13 cellular contexts compared by ENCODE assay signal in genomic region chr3:46829699-46830208, GRCh38. TPM values are rescaled to one million over a fixed set of nuclear protein-coding genes. Genes with fewer than 3 reads are reported as not detected.
DNase-seq lines count a peak whose midpoint lies in the region; ATAC-seq and TF ChIP-seq lines count a peak whose summit lies in the region.
"Had no signal": no experiment of that assay in that cellular context is flagged by ENCODE, and none has a peak within 500 bp of the region (broad histone marks: within the 10 kb centered on the region; RNA-seq: fewer than 3 reads in every experiment).

No MANE protein-coding gene starts in this region.

- H4K8ac ChIP-seq in mesendoderm (ENCODE audit: low read depth, low read length) = no peak overlapping the region

- no peak overlapping the region for H4K5ac ChIP-seq in mesendoderm (ENCODE audit: low read length)

- H3K27me3 Mint-ChIP-seq in CD14-positive monocyte (ENCODE audit: low read depth in 3 of 3) = peaks cover 0 to 7% (median 0%) of the 10 kb centered on the region in 3 donors

- H3K18ac ChIP-seq in mesendoderm (ENCODE audit: low read length) = no peak overlapping the region

- H3K79me1 ChIP-seq in mesendoderm (ENCODE audit: low read length) = no peaks in the 10 kb centered on the region

- no peak for TF ChIP-seq EP300 in tibial nerve (IDR thresholded peaks at IDR 0.05)

- TF ChIP-seq CTCF in CD14-positive monocyte (IDR thresholded peaks at IDR 0.05) = no peak
- no peak for TF ChIP-seq CTCF in tibial nerve (IDR thresholded peaks at IDR 0.05)

- ATAC-seq in GM18502 (IDR thresholded peaks at IDR 0.05; ENCODE audit: poor library complexity, unreplicated experiment) (peak; percentile 83), GM21390 (IDR thresholded peaks at IDR 0.05; ENCODE audit: unreplicated experiment) (peak; percentile 93), HG03460 (IDR thresholded peaks at IDR 0.05; ENCODE audit: unreplicated experiment) (peak; percentile 79)

- H3K9ac ChIP-seq in mesendoderm (ENCODE audit: low read length) = no peak overlapping the region

- no peaks in the 10 kb centered on the region for H3K79me2 ChIP-seq in mesendoderm (ENCODE audit: control insufficient read depth, insufficient read depth, low read length)

- no peak for TF ChIP-seq POLR2A in tibial nerve (IDR thresholded peaks at IDR 0.05)

- no peak overlapping the region for H3K4me2 ChIP-seq in mesendoderm (ENCODE audit: low read length)

- H2BK5ac ChIP-seq in mesendoderm (ENCODE audit: low read length) = no peak overlapping the region

- H2AK5ac ChIP-seq in mesendoderm (ENCODE audit: low read length) = no peak overlapping the region

- H3K4me3 Mint-ChIP-seq in CD14-positive monocyte = no peak overlapping the region

- H3K9me3 Mint-ChIP-seq in CD14-positive monocyte = peaks cover 0 to 5% (median 0%) of the 10 kb centered on the region in 7 donors

- no peak overlapping the region for H2BK120ac ChIP-seq in mesendoderm (ENCODE audit: low read depth, low read length)

- H3K27me3 ChIP-seq in mesendoderm (ENCODE audit: insufficient read depth, low read length, poor library complexity) (no peaks in the 10 kb centered on the region), tibial nerve (no peaks in the 10 kb centered on the region)
- H3K27me3 ChIP-seq: right atrium auricular region, tibial artery had no signal

- peaks cover 13% of the 10 kb centered on the region for H3K4me1 ChIP-seq in mesendoderm (ENCODE audit: control insufficient read depth, low read depth, low read length)
- no peaks in the 10 kb centered on the region for H3K4me1 ChIP-seq in tibial nerve
- H3K4me1 ChIP-seq: right atrium auricular region, tibial artery had no signal

- no peak overlapping the region for H3K4ac ChIP-seq in mesendoderm (ENCODE audit: low read depth, low read length)

- H2BK15ac ChIP-seq in mesendoderm (replicated peaks; ENCODE audit: low read depth) = no peak overlapping the region

- H3K23ac ChIP-seq in mesendoderm (ENCODE audit: low read length) = no peak overlapping the region

- H3K27ac ChIP-seq in mesendoderm (ENCODE audit: low read depth, low read length) (peak overlapping the region; percentile 32), tibial nerve (no peak overlapping the region)
- H3K27ac ChIP-seq: epithelial cell of prostate, right atrium auricular region, tibial artery had no signal

- H3K4me1 Mint-ChIP-seq in CD14-positive monocyte = no peaks in the 10 kb centered on the region

- WGBS in mesendoderm (ENCODE audit: extremely low coverage, insufficient coverage, low lambda C conversion rate) = no CpG with 5 or more reads among the region's 4 CpGs
- 57 to 67% methylated on average over 4 of the region's 4 CpGs for WGBS in tibial nerve, 2 donors

- H3K9me3 ChIP-seq in tibial nerve = no peaks in the 10 kb centered on the region
- H3K9me3 ChIP-seq: right atrium auricular region, tibial artery had no signal

- intact Hi-C loops in CD14-positive monocyte (cut with micrococcal nuclease) = no loop called here

- H3K56ac ChIP-seq in mesendoderm (ENCODE audit: low read length) = no peak overlapping the region

- DNase-seq in mesendoderm (peak; percentile 91), Kasumi-1 (lab: John Stamatoyannopoulos, UW) (no peak), CD14-positive monocyte (ENCODE audit: low spot score) (no peak), NAMALWA (ENCODE audit: low spot score) (no peak), tibial nerve (ENCODE audit: low spot score in 2 of 2) (no peak)
- DNase-seq: Calu3, tibial artery had no signal

- H3K4me3 ChIP-seq in mesendoderm (ENCODE audit: low read length) (no peak overlapping the region), tibial nerve (no peak overlapping the region)
- H3K4me3 ChIP-seq: right atrium auricular region, tibial artery had no signal

- no peaks in the 10 kb centered on the region for H3K36me3 Mint-ChIP-seq in CD14-positive monocyte

- no peaks in the 10 kb centered on the region for H3K36me3 ChIP-seq in mesendoderm (ENCODE audit: control insufficient read depth, insufficient read depth, low read length)
- H3K36me3 ChIP-seq in tibial nerve = no peaks in the 10 kb centered on the region
- H3K36me3 ChIP-seq: right atrium auricular region, tibial artery had no signal

- no peak overlapping the region for H3K27ac Mint-ChIP-seq in CD14-positive monocyte

RNA-seq across cellular contexts. Expression of gene MYL3, which starts 33.5 kb away (rescaled TPM):
- polyA plus RNA-seq in mesendoderm (2013, experiment 1 of 2) = 0.24 TPM
- 0.11 TPM for polyA plus RNA-seq in mesendoderm (2013, experiment 2 of 2)
- not detected for polyA plus RNA-seq in CD14-positive monocyte
- total RNA-seq in tibial nerve = 10 to 100 TPM in 1 of 4 donors, 1 to 10 TPM in 3; 5.4 to 17.1 (median 8.6) TPM
- total RNA-seq: Calu3, H4 had no signal

RNA-seq across cellular contexts. Expression of gene PTH1R, which starts 47.8 kb away (rescaled TPM):
- polyA plus RNA-seq in mesendoderm (2013, experiment 1 of 2) = 4.0 TPM
- 4.5 TPM for polyA plus RNA-seq in mesendoderm (2013, experiment 2 of 2)
- not detected for polyA plus RNA-seq in CD14-positive monocyte
- total RNA-seq in tibial nerve = 10 to 100 TPM in 3 of 4 donors, 1 to 10 TPM in 1; 8.1 to 14.3 (median 13.6) TPM
- total RNA-seq: Calu3 had no signal
